1 cellular context compared by ENCODE assay signal in the genomic region with DNA sequence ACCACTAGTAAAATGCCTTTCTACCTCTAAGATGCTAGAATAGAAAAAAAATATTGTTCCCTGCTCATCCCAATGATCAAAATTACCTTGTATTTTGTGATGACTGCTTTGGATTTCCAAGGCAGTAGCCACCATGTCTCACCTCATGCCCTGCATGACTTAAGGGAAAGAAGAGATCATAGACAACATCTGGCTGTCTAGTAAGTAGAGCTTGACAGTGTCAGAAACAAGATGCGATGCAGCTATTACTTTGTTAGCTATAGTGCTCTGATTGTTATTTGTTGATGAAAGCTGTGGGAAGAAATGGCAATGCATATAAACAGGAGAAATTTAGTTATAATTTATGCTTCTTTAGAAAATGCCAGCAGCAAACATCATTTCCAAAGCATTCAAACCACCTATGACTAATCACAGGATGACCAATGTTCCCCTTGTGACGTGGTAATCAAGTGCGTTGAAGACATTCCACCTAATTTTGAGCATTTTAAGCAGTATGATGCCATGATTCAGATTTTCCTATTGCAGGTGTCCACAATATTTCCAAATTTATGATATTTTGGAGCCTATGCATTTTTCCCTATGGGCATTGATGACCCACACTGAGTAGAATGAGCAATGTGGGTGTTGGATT.
TF ChIP-seq lines count a peak whose summit lies in the region.

No MANE protein-coding gene starts in this region.

TF ChIP-seq in IMR-90, 13 proteins besides CTCF, POLR2A, EP300 and RAD21 (continued from another document):
- no peak for TF ChIP-seq NFE2L2 (IDR thresholded peaks at IDR 0.05; ENCODE audit: low read depth, low read length)
- no peak for TF ChIP-seq MXI1 (IDR thresholded peaks at IDR 0.05; ENCODE audit: borderline replicate concordance, low read depth, low read length)
- peak; percentile 77 for TF ChIP-seq RCOR1 (IDR thresholded peaks at IDR 0.05; ENCODE audit: insufficient replicate concordance, low read length)
- TF ChIP-seq, protein P1, sequence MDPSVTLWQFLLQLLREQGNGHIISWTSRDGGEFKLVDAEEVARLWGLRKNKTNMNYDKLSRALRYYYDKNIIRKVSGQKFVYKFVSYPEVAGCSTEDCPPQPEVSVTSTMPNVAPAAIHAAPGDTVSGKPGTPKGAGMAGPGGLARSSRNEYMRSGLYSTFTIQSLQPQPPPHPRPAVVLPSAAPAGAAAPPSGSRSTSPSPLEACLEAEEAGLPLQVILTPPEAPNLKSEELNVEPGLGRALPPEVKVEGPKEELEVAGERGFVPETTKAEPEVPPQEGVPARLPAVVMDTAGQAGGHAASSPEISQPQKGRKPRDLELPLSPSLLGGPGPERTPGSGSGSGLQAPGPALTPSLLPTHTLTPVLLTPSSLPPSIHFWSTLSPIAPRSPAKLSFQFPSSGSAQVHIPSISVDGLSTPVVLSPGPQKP (IDR thresholded peaks at IDR 0.05; ENCODE audit: borderline replicate concordance, low read depth, low read length) = no peak
- peak; percentile 83 for TF ChIP-seq FOS (IDR thresholded peaks at IDR 0.05; ENCODE audit: low read depth, low read length)
- peak; percentile 46; the same call in 1 of the 2 replicates for TF ChIP-seq CEBPB (IDR thresholded peaks at IDR 0.05; ENCODE audit: low read depth, low read length)
- no peak for TF ChIP-seq MAZ (IDR thresholded peaks at IDR 0.05; ENCODE audit: borderline replicate concordance, low read depth, low read length)
- TF ChIP-seq, protein P2, sequence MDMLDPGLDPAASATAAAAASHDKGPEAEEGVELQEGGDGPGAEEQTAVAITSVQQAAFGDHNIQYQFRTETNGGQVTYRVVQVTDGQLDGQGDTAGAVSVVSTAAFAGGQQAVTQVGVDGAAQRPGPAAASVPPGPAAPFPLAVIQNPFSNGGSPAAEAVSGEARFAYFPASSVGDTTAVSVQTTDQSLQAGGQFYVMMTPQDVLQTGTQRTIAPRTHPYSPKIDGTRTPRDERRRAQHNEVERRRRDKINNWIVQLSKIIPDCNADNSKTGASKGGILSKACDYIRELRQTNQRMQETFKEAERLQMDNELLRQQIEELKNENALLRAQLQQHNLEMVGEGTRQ (IDR thresholded peaks at IDR 0.05; ENCODE audit: low read depth, low read length) = no peak
- peak; percentile 42; the same call in 1 of the 2 replicates for TF ChIP-seq CHD1 (IDR thresholded peaks at IDR 0.05; ENCODE audit: low read depth, low read length)
